ENCODE assay signal across 1 cellular context in the genomic region with DNA sequence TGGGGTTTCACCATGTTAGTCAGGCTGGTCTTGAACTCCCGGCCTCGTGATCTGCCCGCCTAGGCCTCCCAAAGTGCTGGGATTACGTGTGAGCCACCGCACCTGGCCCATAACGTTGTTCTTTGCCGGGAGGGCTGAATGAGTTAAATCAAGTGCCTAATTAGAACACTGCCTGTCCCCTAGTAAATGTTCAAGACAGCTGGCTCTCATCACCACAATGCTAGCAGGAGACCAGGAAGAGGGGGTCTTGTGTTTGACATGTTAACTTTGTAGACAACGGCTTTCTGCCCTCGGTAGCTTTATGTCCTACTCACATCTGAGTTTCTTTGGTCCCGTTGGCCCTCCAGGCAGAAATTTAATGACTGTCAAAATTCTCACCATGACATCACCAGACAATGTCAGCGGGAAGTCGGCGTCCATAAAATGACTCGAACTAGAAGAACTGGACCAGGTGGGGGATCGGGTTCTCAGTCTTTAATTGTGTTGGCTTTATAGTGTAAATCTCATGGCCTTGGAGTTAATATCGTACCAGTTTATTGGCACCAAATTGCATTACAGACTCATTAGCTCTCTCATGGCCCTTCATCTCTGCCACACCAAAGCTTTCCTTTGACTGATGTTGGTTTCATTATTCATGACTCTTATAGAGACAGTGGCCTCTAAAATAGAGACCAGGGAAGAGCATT.
TF ChIP-seq lines count a peak whose summit lies in the region.

No MANE protein-coding gene starts in this region.

TF ChIP-seq in HepG2, 621 proteins besides CTCF, POLR2A, EP300 and RAD21:
- TF ChIP-seq RFXANK (CRISPR knock-in tag; IDR thresholded peaks at IDR 0.05), result no peak
- TF ChIP-seq, protein P1, sequence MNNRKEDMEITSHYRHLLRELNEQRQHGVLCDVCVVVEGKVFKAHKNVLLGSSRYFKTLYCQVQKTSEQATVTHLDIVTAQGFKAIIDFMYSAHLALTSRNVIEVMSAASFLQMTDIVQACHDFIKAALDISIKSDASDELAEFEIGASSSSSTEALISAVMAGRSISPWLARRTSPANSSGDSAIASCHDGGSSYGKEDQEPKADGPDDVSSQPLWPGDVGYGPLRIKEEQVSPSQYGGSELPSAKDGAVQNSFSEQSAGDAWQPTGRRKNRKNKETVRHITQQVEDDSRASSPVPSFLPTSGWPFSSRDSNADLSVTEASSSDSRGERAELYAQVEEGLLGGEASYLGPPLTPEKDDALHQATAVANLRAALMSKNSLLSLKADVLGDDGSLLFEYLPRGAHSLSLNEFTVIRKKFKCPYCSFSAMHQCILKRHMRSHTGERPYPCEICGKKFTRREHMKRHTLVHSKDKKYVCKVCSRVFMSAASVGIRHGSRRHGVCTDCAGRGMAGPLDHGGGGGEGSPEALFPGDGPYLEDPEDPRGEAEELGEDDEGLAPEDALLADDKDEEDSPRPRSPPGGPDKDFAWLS (CRISPR knock-in tag; IDR thresholded peaks at IDR 0.05; ENCODE audit: borderline replicate concordance), result no peak
- TF ChIP-seq NCOR1 (IDR thresholded peaks at IDR 0.05; ENCODE audit: borderline replicate concordance, low read length), result no peak
- TF ChIP-seq ATF7 (IDR thresholded peaks at IDR 0.05), result peak; percentile 40; the same call in 1 of the 2 replicates
- no peak for TF ChIP-seq ATF7 (CRISPR knock-in tag; IDR thresholded peaks at IDR 0.05)
- TF ChIP-seq CREM (IDR thresholded peaks at IDR 0.05), result no peak
- no peak for TF ChIP-seq CREM (CRISPR knock-in tag; IDR thresholded peaks at IDR 0.05)
- peak; percentile 71 for TF ChIP-seq CREB1 (IDR thresholded peaks at IDR 0.05)
- TF ChIP-seq CREB1 (CRISPR knock-in tag; IDR thresholded peaks at IDR 0.05), result no peak
- TF ChIP-seq SMARCE1 (IDR thresholded peaks at IDR 0.05; ENCODE audit: borderline replicate concordance), result no peak
- TF ChIP-seq ZNF546 (CRISPR knock-in tag; conservative IDR thresholded peaks at IDR 0.05), result no peak
- TF ChIP-seq, protein P2, sequence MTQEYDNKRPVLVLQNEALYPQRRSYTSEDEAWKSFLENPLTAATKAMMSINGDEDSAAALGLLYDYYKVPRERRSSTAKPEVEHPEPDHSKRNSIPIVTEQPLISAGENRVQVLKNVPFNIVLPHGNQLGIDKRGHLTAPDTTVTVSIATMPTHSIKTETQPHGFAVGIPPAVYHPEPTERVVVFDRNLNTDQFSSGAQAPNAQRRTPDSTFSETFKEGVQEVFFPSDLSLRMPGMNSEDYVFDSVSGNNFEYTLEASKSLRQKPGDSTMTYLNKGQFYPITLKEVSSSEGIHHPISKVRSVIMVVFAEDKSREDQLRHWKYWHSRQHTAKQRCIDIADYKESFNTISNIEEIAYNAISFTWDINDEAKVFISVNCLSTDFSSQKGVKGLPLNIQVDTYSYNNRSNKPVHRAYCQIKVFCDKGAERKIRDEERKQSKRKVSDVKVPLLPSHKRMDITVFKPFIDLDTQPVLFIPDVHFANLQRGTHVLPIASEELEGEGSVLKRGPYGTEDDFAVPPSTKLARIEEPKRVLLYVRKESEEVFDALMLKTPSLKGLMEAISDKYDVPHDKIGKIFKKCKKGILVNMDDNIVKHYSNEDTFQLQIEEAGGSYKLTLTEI (CRISPR knock-in tag; conservative IDR thresholded peaks at IDR 0.05), result no peak
- TF ChIP-seq JARID2 (CRISPR knock-in tag; IDR thresholded peaks at IDR 0.05; ENCODE audit: insufficient replicate concordance), result no peak
- TF ChIP-seq, protein P3, sequence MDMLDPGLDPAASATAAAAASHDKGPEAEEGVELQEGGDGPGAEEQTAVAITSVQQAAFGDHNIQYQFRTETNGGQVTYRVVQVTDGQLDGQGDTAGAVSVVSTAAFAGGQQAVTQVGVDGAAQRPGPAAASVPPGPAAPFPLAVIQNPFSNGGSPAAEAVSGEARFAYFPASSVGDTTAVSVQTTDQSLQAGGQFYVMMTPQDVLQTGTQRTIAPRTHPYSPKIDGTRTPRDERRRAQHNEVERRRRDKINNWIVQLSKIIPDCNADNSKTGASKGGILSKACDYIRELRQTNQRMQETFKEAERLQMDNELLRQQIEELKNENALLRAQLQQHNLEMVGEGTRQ (IDR thresholded peaks at IDR 0.05; ENCODE audit: low read depth, low read length), result no peak
- TF ChIP-seq, protein P3 (CRISPR knock-in tag; IDR thresholded peaks at IDR 0.05; ENCODE audit: borderline replicate concordance), result no peak
- TF ChIP-seq KLF16 (CRISPR knock-in tag; IDR thresholded peaks at IDR 0.05), result no peak
- no peak for TF ChIP-seq TBL1XR1 (IDR thresholded peaks at IDR 0.05; ENCODE audit: borderline replicate concordance, low read length, partially characterized antibody)
- TF ChIP-seq GTF2F1 (IDR thresholded peaks at IDR 0.05; ENCODE audit: low read length), result no peak
- no peak for TF ChIP-seq ZNF367 (CRISPR knock-in tag; IDR thresholded peaks at IDR 0.05; ENCODE audit: borderline replicate concordance)
- TF ChIP-seq SMC3 (IDR thresholded peaks at IDR 0.05; ENCODE audit: low read length), result no peak
- no peak for TF ChIP-seq SMAD9 (CRISPR knock-in tag; IDR thresholded peaks at IDR 0.05)
